1 cellular context compared by ENCODE assay signal in the genomic region with DNA sequence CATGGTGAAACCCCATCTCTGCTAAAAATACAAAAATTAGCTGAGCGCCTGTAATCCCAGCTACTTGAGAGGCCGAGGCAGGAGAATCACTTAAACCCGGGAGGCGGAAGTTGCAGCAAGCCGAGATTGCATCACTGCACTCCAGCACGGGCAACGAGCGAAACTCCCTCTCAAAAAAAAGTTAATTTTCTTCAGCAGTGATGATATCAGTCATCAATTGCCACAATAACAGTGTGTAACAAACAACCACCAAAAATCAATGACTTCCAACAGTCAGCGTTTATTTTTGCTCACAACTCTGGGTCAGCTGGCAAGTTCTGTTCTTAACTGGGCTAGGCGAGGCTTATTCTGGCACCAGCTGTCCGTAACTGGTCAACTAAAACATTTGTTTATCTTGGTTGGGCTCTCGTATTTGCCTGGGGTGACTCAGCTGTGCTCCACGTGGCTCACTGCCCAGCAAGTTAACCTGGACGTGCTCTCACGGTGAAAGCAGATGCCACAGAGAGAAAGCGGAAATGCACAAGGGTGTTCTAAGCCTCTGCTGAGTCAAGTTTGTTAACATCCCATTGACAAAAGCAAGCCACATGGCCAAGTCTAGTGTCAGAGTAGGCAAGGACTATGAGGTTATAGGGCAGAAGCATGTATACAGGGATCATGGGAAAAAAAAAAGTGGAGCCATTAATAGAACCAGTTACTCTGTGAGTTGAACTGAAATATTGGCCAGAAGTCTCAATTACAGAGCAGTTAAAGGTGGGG.
TF ChIP-seq lines count a peak whose summit lies in the region.

No MANE protein-coding gene starts in this region.

TF ChIP-seq in HCT116, 20 proteins besides CTCF, POLR2A, EP300 and RAD21:
- TF ChIP-seq SRF (IDR thresholded peaks at IDR 0.05; ENCODE audit: low read depth), result no peak
- TF ChIP-seq TCF7L2 (IDR thresholded peaks at IDR 0.05; ENCODE audit: borderline replicate concordance, extremely low read depth, insufficient read depth, insufficient read length), result no peak
- TF ChIP-seq, protein P1, sequence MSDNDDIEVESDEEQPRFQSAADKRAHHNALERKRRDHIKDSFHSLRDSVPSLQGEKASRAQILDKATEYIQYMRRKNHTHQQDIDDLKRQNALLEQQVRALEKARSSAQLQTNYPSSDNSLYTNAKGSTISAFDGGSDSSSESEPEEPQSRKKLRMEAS (IDR thresholded peaks at IDR 0.05), result peak; percentile 98
- peak; percentile 81 for TF ChIP-seq JUND (IDR thresholded peaks at IDR 0.05)
- TF ChIP-seq, protein P2, sequence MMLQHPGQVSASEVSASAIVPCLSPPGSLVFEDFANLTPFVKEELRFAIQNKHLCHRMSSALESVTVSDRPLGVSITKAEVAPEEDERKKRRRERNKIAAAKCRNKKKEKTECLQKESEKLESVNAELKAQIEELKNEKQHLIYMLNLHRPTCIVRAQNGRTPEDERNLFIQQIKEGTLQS (IDR thresholded peaks at IDR 0.05), result peak; percentile 66
- TF ChIP-seq ZNF274 (IDR thresholded peaks at IDR 0.05; ENCODE audit: low read depth, low read length), result no peak
- TF ChIP-seq SIN3A (IDR thresholded peaks at IDR 0.05; ENCODE audit: low read depth), result peak; percentile 94
- 0 out of 2 replicates have a peak, but pooled peaks have one; percentile 28 for TF ChIP-seq POLR2AphosphoS5 (IDR thresholded peaks at IDR 0.05; ENCODE audit: low read depth, low read length)
- TF ChIP-seq CEBPB (IDR thresholded peaks at IDR 0.05; ENCODE audit: low read depth), result peak; percentile 73; the same call in 1 of the 2 replicates
- TF ChIP-seq EGR1 (IDR thresholded peaks at IDR 0.05; ENCODE audit: low read depth), result no peak
- TF ChIP-seq ZFX (IDR thresholded peaks at IDR 0.05), result no peak
- peak; percentile 72 for TF ChIP-seq FOSL1 (IDR thresholded peaks at IDR 0.05; ENCODE audit: low read depth)
- TF ChIP-seq ZBTB33 (IDR thresholded peaks at IDR 0.05; ENCODE audit: extremely low read depth, insufficient replicate concordance, low read length), result peak; percentile 48
- peak; percentile 56; the same call in 1 of the 2 replicates for TF ChIP-seq ELF1 (IDR thresholded peaks at IDR 0.05; ENCODE audit: borderline replicate concordance, low read depth)
- TF ChIP-seq YY1 (IDR thresholded peaks at IDR 0.05; ENCODE audit: extremely low read depth, insufficient replicate concordance, low read depth, low read length), result no peak
- no peak for TF ChIP-seq EZH2phosphoT487 (IDR thresholded peaks at IDR 0.05; ENCODE audit: borderline replicate concordance)
- peak; percentile 82 for TF ChIP-seq SP1 (IDR thresholded peaks at IDR 0.05; ENCODE audit: low read depth)
- TF ChIP-seq, protein P3, sequence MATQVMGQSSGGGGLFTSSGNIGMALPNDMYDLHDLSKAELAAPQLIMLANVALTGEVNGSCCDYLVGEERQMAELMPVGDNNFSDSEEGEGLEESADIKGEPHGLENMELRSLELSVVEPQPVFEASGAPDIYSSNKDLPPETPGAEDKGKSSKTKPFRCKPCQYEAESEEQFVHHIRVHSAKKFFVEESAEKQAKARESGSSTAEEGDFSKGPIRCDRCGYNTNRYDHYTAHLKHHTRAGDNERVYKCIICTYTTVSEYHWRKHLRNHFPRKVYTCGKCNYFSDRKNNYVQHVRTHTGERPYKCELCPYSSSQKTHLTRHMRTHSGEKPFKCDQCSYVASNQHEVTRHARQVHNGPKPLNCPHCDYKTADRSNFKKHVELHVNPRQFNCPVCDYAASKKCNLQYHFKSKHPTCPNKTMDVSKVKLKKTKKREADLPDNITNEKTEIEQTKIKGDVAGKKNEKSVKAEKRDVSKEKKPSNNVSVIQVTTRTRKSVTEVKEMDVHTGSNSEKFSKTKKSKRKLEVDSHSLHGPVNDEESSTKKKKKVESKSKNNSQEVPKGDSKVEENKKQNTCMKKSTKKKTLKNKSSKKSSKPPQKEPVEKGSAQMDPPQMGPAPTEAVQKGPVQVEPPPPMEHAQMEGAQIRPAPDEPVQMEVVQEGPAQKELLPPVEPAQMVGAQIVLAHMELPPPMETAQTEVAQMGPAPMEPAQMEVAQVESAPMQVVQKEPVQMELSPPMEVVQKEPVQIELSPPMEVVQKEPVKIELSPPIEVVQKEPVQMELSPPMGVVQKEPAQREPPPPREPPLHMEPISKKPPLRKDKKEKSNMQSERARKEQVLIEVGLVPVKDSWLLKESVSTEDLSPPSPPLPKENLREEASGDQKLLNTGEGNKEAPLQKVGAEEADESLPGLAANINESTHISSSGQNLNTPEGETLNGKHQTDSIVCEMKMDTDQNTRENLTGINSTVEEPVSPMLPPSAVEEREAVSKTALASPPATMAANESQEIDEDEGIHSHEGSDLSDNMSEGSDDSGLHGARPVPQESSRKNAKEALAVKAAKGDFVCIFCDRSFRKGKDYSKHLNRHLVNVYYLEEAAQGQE (IDR thresholded peaks at IDR 0.05; ENCODE audit: low read depth), result no peak
- TF ChIP-seq CBX3 (IDR thresholded peaks at IDR 0.05; ENCODE audit: low read depth), result peak; percentile 92
- no peak for TF ChIP-seq EZH2 (IDR thresholded peaks at IDR 0.05)
TF ChIP-seq in HCT116: peak in this region for 11.
